Comparison of ENCODE assay signal across 26 cellular contexts in the genomic region with DNA sequence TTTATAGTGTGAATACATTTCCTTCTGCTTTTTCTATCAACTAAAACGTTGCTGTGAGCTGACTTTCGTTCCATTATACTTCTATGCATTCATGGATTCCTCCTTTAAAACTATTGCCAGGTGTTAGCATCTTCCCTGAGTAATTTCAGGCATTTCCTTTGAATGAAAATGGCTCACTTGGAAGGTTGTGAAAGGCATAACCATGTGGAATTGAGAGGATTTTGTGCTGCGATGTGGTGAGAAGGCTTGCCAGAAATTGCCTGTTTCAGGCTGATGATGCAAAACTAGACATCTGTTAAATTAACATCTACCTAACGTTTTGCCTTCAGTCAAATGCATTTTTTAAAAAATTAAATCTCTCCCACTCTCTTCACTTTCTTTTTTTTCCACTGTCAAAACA.
"Had no signal": no experiment of that assay in that cellular context is flagged by ENCODE, and none has a peak within 500 bp of the region (broad histone marks: within the 10 kb centered on the region; RNA-seq: fewer than 3 reads in every experiment).

No MANE protein-coding gene starts in this region.

- H3K27ac ChIP-seq: epithelial cell of prostate, esophagus squamous epithelium, parathyroid adenoma, psoas muscle, vagina had no signal

- H2AFZ ChIP-seq: parathyroid adenoma had no signal

- H3K4me3 ChIP-seq: esophagus squamous epithelium, psoas muscle, sigmoid colon, vagina had no signal

- H3K4me1 Mint-ChIP-seq: activated T-helper 17 cell treated with anti-CD3 and anti-CD28 coated beads, Interleukin-2, amount 50 U/mL, for 72 hours; naive thymus-derived CD4-positive, alpha-beta T cell; stimulated activated effector memory CD8-positive, alpha-beta T cell treated with anti-CD3 and anti-CD28 coated beads, Interleukin-12 subunit alpha, Interleukin-12 subunit beta, amount 100 ng/mL, for 72 hours; T-cell had no signal

- H3K4me1 ChIP-seq: esophagus squamous epithelium, parathyroid adenoma, psoas muscle, sigmoid colon, vagina had no signal

- H3K27me3 Mint-ChIP-seq: activated CD4-positive, alpha-beta memory T cell treated with anti-CD3 and anti-CD28 coated beads for 36 hours; activated T-helper 17 cell treated with anti-CD3 and anti-CD28 coated beads, Interleukin-2, amount 50 U/mL, for 72 hours; naive thymus-derived CD4-positive, alpha-beta T cell; stimulated activated naive CD8-positive, alpha-beta T cell treated with anti-CD3 and anti-CD28 coated beads, Interleukin-15, Interleukin-2, amounts not matched to agents 100 ng/mL and 50 ng/mL, for 24 hours; T-cell; type B pancreatic cell had no signal

- H3K36me3 Mint-ChIP-seq: activated CD4-positive, alpha-beta memory T cell treated with anti-CD3 and anti-CD28 coated beads for 36 hours; naive thymus-derived CD4-positive, alpha-beta T cell; stimulated activated effector memory CD8-positive, alpha-beta T cell treated with anti-CD3 and anti-CD28 coated beads, Interleukin-12 subunit alpha, Interleukin-12 subunit beta, amount 100 ng/mL, for 72 hours; T-cell; type B pancreatic cell had no signal

- FAIRE-seq: colon, endometrium, frontal cortex, small intestine had no signal

- H3K36me3 ChIP-seq: esophagus squamous epithelium, sigmoid colon, vagina had no signal

- H3K9me3 ChIP-seq: esophagus squamous epithelium, psoas muscle, sigmoid colon, vagina had no signal

- H3K79me2 ChIP-seq: parathyroid adenoma had no signal

- DNase-seq: activated CD4-positive, alpha-beta memory T cell treated with anti-CD3 and anti-CD28 coated beads for 36 hours; activated CD4-positive, alpha-beta T cell treated with anti-CD3 and anti-CD28 coated beads for 48 hours; activated gamma-delta T cell treated with Interleukin-2 at 50 U/mL for 16 hours; activated naive CD4-positive, alpha-beta T cell treated with anti-CD3 and anti-CD28 coated beads, Interleukin-2, amount 50 U/mL, for 16 hours; activated T-cell treated with anti-CD3 and anti-CD28 coated beads, Interleukin-2, amount 50 U/mL, for 4 hours; amygdala; dermis blood vessel endothelial cell; effector CD4-positive, alpha-beta T cell; esophagus squamous epithelium; midbrain; naive thymus-derived CD4-positive, alpha-beta T cell; psoas muscle; small intestine; stimulated activated CD4-positive, alpha-beta T cell treated with anti-CD3 and anti-CD28 coated beads, Interleukin-4, amount 100 ng/mL, for 24 hours; T-cell had no signal

- H3K4me3 Mint-ChIP-seq: activated CD4-positive, alpha-beta memory T cell treated with anti-CD3 and anti-CD28 coated beads for 36 hours; activated T-cell treated with anti-CD3 and anti-CD28 coated beads, Interleukin-2, amount 50 U/mL, for 4 hours; activated T-helper 17 cell treated with anti-CD3 and anti-CD28 coated beads, Interleukin-2, amount 50 U/mL, for 72 hours; naive thymus-derived CD4-positive, alpha-beta T cell; stimulated activated effector memory CD8-positive, alpha-beta T cell treated with anti-CD3 and anti-CD28 coated beads, Interleukin-12 subunit alpha, Interleukin-12 subunit beta, amount 100 ng/mL, for 72 hours; stimulated activated naive CD8-positive, alpha-beta T cell treated with anti-CD3 and anti-CD28 coated beads, Interleukin-15, Interleukin-2, amounts not matched to agents 100 ng/mL and 50 ng/mL, for 24 hours; T-cell; type B pancreatic cell had no signal

- H3K27me3 ChIP-seq: esophagus squamous epithelium, sigmoid colon, vagina had no signal

- H3K27ac Mint-ChIP-seq: activated CD4-positive, alpha-beta memory T cell treated with anti-CD3 and anti-CD28 coated beads for 36 hours; activated T-helper 17 cell treated with anti-CD3 and anti-CD28 coated beads, Interleukin-2, amount 50 U/mL, for 72 hours; naive thymus-derived CD4-positive, alpha-beta T cell; stimulated activated effector memory CD8-positive, alpha-beta T cell treated with anti-CD3 and anti-CD28 coated beads, Interleukin-12 subunit alpha, Interleukin-12 subunit beta, amount 100 ng/mL, for 72 hours; stimulated activated naive CD8-positive, alpha-beta T cell treated with anti-CD3 and anti-CD28 coated beads, Interleukin-15, Interleukin-2, amounts not matched to agents 100 ng/mL and 50 ng/mL, for 24 hours; T-cell; type B pancreatic cell had no signal

- H3K9me3 Mint-ChIP-seq: activated T-helper 17 cell treated with anti-CD3 and anti-CD28 coated beads, Interleukin-2, amount 50 U/mL, for 72 hours; type B pancreatic cell had no signal

- ATAC-seq: activated T-cell treated with anti-CD3 and anti-CD28 coated beads, Interleukin-2, amount 50 U/mL, for 4 hours; activated T-helper 17 cell treated with anti-CD3 and anti-CD28 coated beads, Interleukin-2, amount 50 U/mL, for 72 hours; naive thymus-derived CD4-positive, alpha-beta T cell; psoas muscle; stimulated activated effector memory CD8-positive, alpha-beta T cell treated with anti-CD3 and anti-CD28 coated beads, Interleukin-12 subunit alpha, Interleukin-12 subunit beta, amount 100 ng/mL, for 72 hours; T-cell had no signal

- H3K9ac ChIP-seq: parathyroid adenoma had no signal
